In genomic region chr5:135031813-135032612, GRCh38 we compare ENCODE assay signal across 2 cellular contexts.
A peak's percentile ranks its signal among the peaks of the same experiment; 100 is the strongest.
TF ChIP-seq lines count a peak whose summit lies in the region.

No MANE protein-coding gene starts in this region.

TF ChIP-seq in IMR-90, 13 proteins besides CTCF, POLR2A, EP300 and RAD21:
- TF ChIP-seq RCOR1 (IDR thresholded peaks at IDR 0.05; ENCODE audit: insufficient replicate concordance, low read length) (no peak), MAFK (IDR thresholded peaks at IDR 0.05; ENCODE audit: low read depth, low read length) (no peak), USF2 (IDR thresholded peaks at IDR 0.05; ENCODE audit: low read depth, low read length) (no peak), NFE2L2 (IDR thresholded peaks at IDR 0.05; ENCODE audit: low read depth, low read length) (no peak), ELK1 (IDR thresholded peaks at IDR 0.05; ENCODE audit: borderline replicate concordance, low read depth, low read length) (no peak), CHD1 (IDR thresholded peaks at IDR 0.05; ENCODE audit: low read depth, low read length) (no peak), SMC3 (IDR thresholded peaks at IDR 0.05; ENCODE audit: low read depth, low read length) (no peak), MAZ (IDR thresholded peaks at IDR 0.05; ENCODE audit: borderline replicate concordance, low read depth, low read length) (no peak), FOS (IDR thresholded peaks at IDR 0.05; ENCODE audit: low read depth, low read length) (no peak), CEBPB (IDR thresholded peaks at IDR 0.05; ENCODE audit: low read depth, low read length) (no peak), MXI1 (IDR thresholded peaks at IDR 0.05; ENCODE audit: borderline replicate concordance, low read depth, low read length) (no peak), RFX5 (IDR thresholded peaks at IDR 0.05; ENCODE audit: low read depth, low read length) (no peak)

TF ChIP-seq in K562, 482 proteins besides CTCF, POLR2A, EP300 and RAD21:
- no peak for TF ChIP-seq ZNF431 (CRISPR knock-in tag; IDR thresholded peaks at IDR 0.05)
- no peak for TF ChIP-seq CBX8 (IDR thresholded peaks at IDR 0.05; ENCODE audit: borderline replicate concordance, extremely low read depth, low read depth, low read length, poor library complexity, severe bottlenecking)
- peak; percentile 9 for TF ChIP-seq SAP30 (IDR thresholded peaks at IDR 0.05; ENCODE audit: borderline replicate concordance, insufficient read depth, low read depth, low read length, poor library complexity, severe bottlenecking)
- TF ChIP-seq ZFX (CRISPR knock-in tag; IDR thresholded peaks at IDR 0.05), result peak; percentile 4; the same call in 1 of the 2 replicates
- no peak for TF ChIP-seq CREBBP (IDR thresholded peaks at IDR 0.05; ENCODE audit: low read depth, low read length)
- TF ChIP-seq NR0B1 (IDR thresholded peaks at IDR 0.05; ENCODE audit: partially characterized antibody), result no peak
- TF ChIP-seq KLF6 (CRISPR knock-in tag; IDR thresholded peaks at IDR 0.05; ENCODE audit: borderline replicate concordance), result no peak
- TF ChIP-seq POLR2H (tag; IDR thresholded peaks at IDR 0.05; ENCODE audit: low read depth), result peak; percentile 33; the same call in 1 of the 2 replicates
- TF ChIP-seq ZBTB40 (IDR thresholded peaks at IDR 0.05), result 0 out of 2 replicates have a peak, but pooled peaks have one; percentile 24
- no peak for TF ChIP-seq ZBTB40 (CRISPR knock-in tag; IDR thresholded peaks at IDR 0.05)
- TF ChIP-seq CHD1 (IDR thresholded peaks at IDR 0.05; ENCODE audit: low read length), result peak; percentile 93
- no peak for TF ChIP-seq GTF2F1 (IDR thresholded peaks at IDR 0.05; ENCODE audit: low read depth, low read length)
TF ChIP-seq in K562: peak in this region for 5.
